In the genomic region with DNA sequence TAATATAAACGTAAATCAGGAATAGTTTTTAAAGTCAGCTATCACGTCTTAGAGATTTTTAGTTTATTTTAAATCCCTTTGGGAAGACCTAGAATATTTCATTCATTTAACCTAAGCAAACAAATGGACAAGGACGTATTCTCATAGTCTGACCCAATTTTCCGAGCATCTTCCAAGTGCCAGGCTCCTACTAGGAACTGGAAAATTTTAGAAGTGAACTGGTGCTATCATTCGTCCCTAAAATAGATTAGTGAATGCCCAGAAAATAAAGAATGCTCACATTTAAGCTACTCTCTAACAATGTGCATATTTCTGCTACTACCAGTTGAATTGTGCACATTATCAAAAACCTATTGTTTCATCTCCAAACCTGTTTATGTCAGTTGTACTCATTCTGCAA, we compare ENCODE assay signal across 28 cellular contexts.
"Had no signal": no experiment of that assay in that cellular context is flagged by ENCODE, and none has a peak within 500 bp of the region (broad histone marks: within the 10 kb centered on the region; RNA-seq: fewer than 3 reads in every experiment).

No MANE protein-coding gene starts in this region.

- H3K36me3 ChIP-seq: pancreas, right lobe of liver, sigmoid colon, thoracic aorta, thyroid gland had no signal

- H3K27ac ChIP-seq: neutrophil, pancreas, psoas muscle, right lobe of liver, sigmoid colon, stomach, thoracic aorta, thyroid gland, tibial nerve, upper lobe of left lung, vagina had no signal

- FAIRE-seq: pancreas, small intestine, urothelium cell line had no signal

- H3K27ac Mint-ChIP-seq: naive thymus-derived CD8-positive, alpha-beta T cell; nephron progenitor cell; progenitor cell of endocrine pancreas had no signal

- H3K27me3 Mint-ChIP-seq: naive thymus-derived CD8-positive, alpha-beta T cell; natural killer cell treated with Interleukin-12 subunit alpha and Interleukin-12 subunit beta and Interleukin-15 and Interleukin-18, amount 100 ng/mL, for 72 hours; progenitor cell of endocrine pancreas had no signal

- H3K36me3 Mint-ChIP-seq: natural killer cell treated with Interleukin-12 subunit alpha and Interleukin-12 subunit beta and Interleukin-15 and Interleukin-18, amount 100 ng/mL, for 72 hours; stimulated activated effector memory CD8-positive, alpha-beta T cell treated with anti-CD3 and anti-CD28 coated beads, Interleukin-12 subunit alpha, Interleukin-12 subunit beta, amount 100 ng/mL, for 72 hours had no signal

- H3K4me3 ChIP-seq: pancreas, psoas muscle, right lobe of liver, sigmoid colon, stomach, thoracic aorta, thyroid gland, tibial nerve, upper lobe of left lung, vagina had no signal

- H3K4me1 ChIP-seq: psoas muscle, sigmoid colon, thyroid gland, vagina had no signal

- DNase-seq: naive thymus-derived CD8-positive, alpha-beta T cell; nephron progenitor cell; nucleus accumbens; pancreas; posterior cingulate gyrus; psoas muscle; right cardiac atrium; right lobe of liver; sigmoid colon; small intestine; stimulated activated CD4-positive, alpha-beta T cell treated with anti-CD3 and anti-CD28 coated beads, Interleukin-15, amount 100 ng/mL, for 24 hours; stimulated activated CD4-positive, alpha-beta T cell treated with anti-CD3 and anti-CD28 coated beads, Interleukin-2, amount 100 ng/mL, for 24 hours; stimulated activated CD4-positive, alpha-beta T cell treated with anti-CD3 and anti-CD28 coated beads, Interleukin-2, amount 100 ng/mL, for 48 hours; stimulated activated CD4-positive, alpha-beta T cell treated with anti-CD3 and anti-CD28 coated beads, Interleukin-4, amount 100 ng/mL, for 24 hours; stimulated activated naive CD4-positive, alpha-beta T cell; stimulated activated naive CD8-positive, alpha-beta T cell treated with anti-CD3 and anti-CD28 coated beads, Interleukin-15, Interleukin-2, amounts not matched to agents 100 U/mL and 50 U/mL, for 24 hours; stomach; thyroid gland; upper lobe of left lung had no signal

- H3K9me3 Mint-ChIP-seq: naive thymus-derived CD8-positive, alpha-beta T cell; natural killer cell treated with Interleukin-12 subunit alpha and Interleukin-12 subunit beta and Interleukin-15 and Interleukin-18, amount 100 ng/mL, for 72 hours; nephron progenitor cell; neural crest cell; stimulated activated effector memory CD8-positive, alpha-beta T cell treated with anti-CD3 and anti-CD28 coated beads, Interleukin-12 subunit alpha, Interleukin-12 subunit beta, amount 100 ng/mL, for 72 hours had no signal

- H3K9me3 ChIP-seq: neutrophil, pancreas, psoas muscle, right lobe of liver, sigmoid colon, stomach, thoracic aorta, thyroid gland, tibial nerve, upper lobe of left lung, vagina had no signal

- H3K4me3 Mint-ChIP-seq: naive thymus-derived CD8-positive, alpha-beta T cell; natural killer cell treated with Interleukin-12 subunit alpha and Interleukin-12 subunit beta and Interleukin-15 and Interleukin-18, amount 100 ng/mL, for 72 hours; nephron progenitor cell; neural crest cell; stimulated activated effector memory CD8-positive, alpha-beta T cell treated with anti-CD3 and anti-CD28 coated beads, Interleukin-12 subunit alpha, Interleukin-12 subunit beta, amount 100 ng/mL, for 72 hours had no signal

- ATAC-seq: naive thymus-derived CD8-positive, alpha-beta T cell; natural killer cell treated with Interleukin-12 subunit alpha and Interleukin-12 subunit beta and Interleukin-15 and Interleukin-18, amount 100 ng/mL, for 72 hours; pancreas; psoas muscle; right cardiac atrium; right lobe of liver; stimulated activated effector memory CD8-positive, alpha-beta T cell treated with anti-CD3 and anti-CD28 coated beads, Interleukin-12 subunit alpha, Interleukin-12 subunit beta, amount 100 ng/mL, for 72 hours; stimulated activated naive CD8-positive, alpha-beta T cell treated with anti-CD3 and anti-CD28 coated beads, Interleukin-15, Interleukin-2, amounts not matched to agents 100 U/mL and 50 U/mL, for 24 hours had no signal

- H3K4me1 Mint-ChIP-seq: nephron progenitor cell had no signal
